In the genomic region with DNA sequence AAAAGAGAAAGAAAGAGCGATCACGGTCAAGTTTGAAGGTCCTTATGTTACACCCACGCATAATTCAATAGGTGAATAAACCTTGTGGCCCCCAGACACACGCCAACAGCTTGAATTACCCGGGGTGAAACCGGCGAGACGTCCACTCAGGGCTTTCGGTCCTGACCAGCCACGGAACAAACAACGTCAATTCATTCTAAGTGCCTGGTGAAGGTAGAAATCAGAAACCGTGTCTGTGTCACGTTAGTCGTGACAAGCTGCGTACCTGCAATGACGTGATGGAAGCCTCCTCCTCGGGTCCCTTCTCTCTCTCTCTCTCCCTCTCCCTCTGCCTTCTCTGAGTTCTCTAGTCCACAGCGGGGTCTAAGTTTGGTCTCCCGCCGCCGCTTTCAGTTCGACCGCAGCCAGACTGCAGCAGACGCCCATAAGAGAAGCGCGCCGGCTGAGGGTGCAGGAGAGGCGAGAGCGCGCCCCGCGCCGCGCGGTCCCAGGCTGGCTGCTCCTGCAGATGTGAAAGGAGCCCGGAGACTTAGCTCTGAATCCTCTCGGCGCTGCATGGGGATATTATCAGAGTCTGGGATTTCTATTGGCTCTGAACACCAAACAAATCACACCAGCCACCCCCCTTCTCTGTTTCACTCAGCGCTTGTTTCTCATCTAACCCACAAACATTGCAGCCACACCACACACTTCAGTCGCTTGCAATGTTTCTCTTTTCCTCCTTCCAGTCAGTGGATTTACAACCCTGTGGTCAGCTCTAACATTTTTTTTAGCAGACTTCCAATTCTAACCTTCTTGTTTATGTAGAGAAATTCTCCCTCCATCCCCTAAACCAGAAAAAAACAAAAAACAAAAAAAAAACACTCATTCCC, we compare ENCODE assay signal across 8 cellular contexts. TPM values are rescaled to one million over a fixed set of nuclear protein-coding genes. Genes with fewer than 3 reads are reported as not detected.
DNase-seq lines count a peak whose midpoint lies in the region; ATAC-seq and TF ChIP-seq lines count a peak whose summit lies in the region.

TSS of gene GREM2 (minus strand) at position 537 of the 872 bp plus-strand sequence. CDS start 118,680 bp downstream, outside the sequence.

- H3K36me3 Mint-ChIP-seq in HFFc6 (ENCODE audit: low read depth): no peaks in the 10 kb centered on the region
- no peaks in the 10 kb centered on the region for H3K36me3 Mint-ChIP-seq in activated CD8-positive, alpha-beta T cell treated with anti-CD3 and anti-CD28 coated beads, Interleukin-2, amount 10 ng/mL, durations not matched to agents 7 days and 5 days (ENCODE audit: low read depth)
- no peaks in the 10 kb centered on the region for H3K36me3 Mint-ChIP-seq in endothelial cell (ENCODE audit: low read depth, unreplicated experiment)
- H3K36me3 Mint-ChIP-seq in stimulated activated naive CD8-positive, alpha-beta T cell treated with anti-CD3 and anti-CD28 coated beads, Interleukin-15, Interleukin-2, amounts not matched to agents 100 ng/mL and 50 ng/mL, for 24 hours (ENCODE audit: low read depth): no peaks in the 10 kb centered on the region

- peak; percentile 85 for ATAC-seq in activated CD8-positive, alpha-beta T cell treated with anti-CD3 and anti-CD28 coated beads, Interleukin-2, amount 10 ng/mL, durations not matched to agents 7 days and 5 days

- peaks cover 56% of the 10 kb centered on the region for H3K4me1 Mint-ChIP-seq in HFFc6 (ENCODE audit: low read depth)
- H3K4me1 Mint-ChIP-seq in activated CD8-positive, alpha-beta T cell treated with anti-CD3 and anti-CD28 coated beads, Interleukin-2, amount 10 ng/mL, durations not matched to agents 7 days and 5 days (ENCODE audit: low read depth): peaks cover 30% of the 10 kb centered on the region
- H3K4me1 Mint-ChIP-seq in endothelial cell (ENCODE audit: unreplicated experiment): peaks cover 16% of the 10 kb centered on the region
- peaks cover 25% of the 10 kb centered on the region for H3K4me1 Mint-ChIP-seq in stimulated activated naive CD8-positive, alpha-beta T cell treated with anti-CD3 and anti-CD28 coated beads, Interleukin-15, Interleukin-2, amounts not matched to agents 100 ng/mL and 50 ng/mL, for 24 hours (ENCODE audit: low read depth)

- TF ChIP-seq CTCF in GM13976 (IDR thresholded peaks at IDR 0.05; ENCODE audit: borderline replicate concordance, control extremely low read depth, extremely low read depth, insufficient read depth, missing control alignments): no peak
- TF ChIP-seq CTCF in HFFc6 (IDR thresholded peaks at IDR 0.05): no peak
- no peak for TF ChIP-seq CTCF in endothelial cell (IDR thresholded peaks at IDR 0.05; ENCODE audit: unreplicated experiment)

- DNase-seq in GM13976 (ENCODE audit: low spot score) (peak; percentile 55), HFFc6 (peak; percentile 90), NCI-H1048 (lab: John Stamatoyannopoulos, UW) (peak; percentile 45), endothelial cell (ENCODE audit: low spot score) (peak; percentile 53), mucosa of gallbladder (ENCODE audit: low spot score) (peak; percentile 18), CD1c-positive myeloid dendritic cell (ENCODE audit: extremely low spot score) (no peak)
- DNase-seq in activated CD8-positive, alpha-beta T cell treated with anti-CD3 and anti-CD28 coated beads, Interleukin-2, amount 10 ng/mL, durations not matched to agents 7 days and 5 days: peak; percentile 49

- H3K27ac Mint-ChIP-seq in HFFc6 (peak within 1 kb of the TSS; percentile 62), endothelial cell (ENCODE audit: unreplicated experiment) (no peak within 1 kb of the TSS)
- no peak within 1 kb of the TSS for H3K27ac Mint-ChIP-seq in activated CD8-positive, alpha-beta T cell treated with anti-CD3 and anti-CD28 coated beads, Interleukin-2, amount 10 ng/mL, durations not matched to agents 7 days and 5 days
- H3K27ac Mint-ChIP-seq in stimulated activated naive CD8-positive, alpha-beta T cell treated with anti-CD3 and anti-CD28 coated beads, Interleukin-15, Interleukin-2, amounts not matched to agents 100 ng/mL and 50 ng/mL, for 24 hours: no peak within 1 kb of the TSS

- CTCF ChIA-PET in activated CD8-positive, alpha-beta T cell treated with anti-CD3 and anti-CD28 coated beads, Interleukin-2, amount 10 ng/mL, durations not matched to agents 7 days and 5 days (lab: Charles Lee): no interaction called here

- H3K27me3 Mint-ChIP-seq in HFFc6 (ENCODE audit: insufficient read depth) (no peaks in the 10 kb centered on the region; the same call in 1 of the 2 replicates), endothelial cell (ENCODE audit: unreplicated experiment) (peaks cover 7% of the 10 kb centered on the region)
- peaks cover 36% of the 10 kb centered on the region for H3K27me3 Mint-ChIP-seq in activated CD8-positive, alpha-beta T cell treated with anti-CD3 and anti-CD28 coated beads, Interleukin-2, amount 10 ng/mL, durations not matched to agents 7 days and 5 days (ENCODE audit: low read depth)
- peaks cover 61% of the 10 kb centered on the region for H3K27me3 Mint-ChIP-seq in stimulated activated naive CD8-positive, alpha-beta T cell treated with anti-CD3 and anti-CD28 coated beads, Interleukin-15, Interleukin-2, amounts not matched to agents 100 ng/mL and 50 ng/mL, for 24 hours

- H3K4me3 Mint-ChIP-seq in HFFc6: peak within 1 kb of the TSS; percentile 95
- H3K4me3 Mint-ChIP-seq in activated CD8-positive, alpha-beta T cell treated with anti-CD3 and anti-CD28 coated beads, Interleukin-2, amount 10 ng/mL, durations not matched to agents 7 days and 5 days: peak within 1 kb of the TSS; percentile 82
- H3K4me3 Mint-ChIP-seq in endothelial cell (ENCODE audit: unreplicated experiment): peak within 1 kb of the TSS; percentile 87
- peak within 1 kb of the TSS; percentile 82 for H3K4me3 Mint-ChIP-seq in stimulated activated naive CD8-positive, alpha-beta T cell treated with anti-CD3 and anti-CD28 coated beads, Interleukin-15, Interleukin-2, amounts not matched to agents 100 ng/mL and 50 ng/mL, for 24 hours

- H3K9me3 Mint-ChIP-seq in HFFc6 (no peaks in the 10 kb centered on the region), endothelial cell (ENCODE audit: unreplicated experiment) (no peaks in the 10 kb centered on the region)
- no peaks in the 10 kb centered on the region for H3K9me3 Mint-ChIP-seq in activated CD8-positive, alpha-beta T cell treated with anti-CD3 and anti-CD28 coated beads, Interleukin-2, amount 10 ng/mL, durations not matched to agents 7 days and 5 days (ENCODE audit: insufficient read depth)
- no peaks in the 10 kb centered on the region for H3K9me3 Mint-ChIP-seq in stimulated activated naive CD8-positive, alpha-beta T cell treated with anti-CD3 and anti-CD28 coated beads, Interleukin-15, Interleukin-2, amounts not matched to agents 100 ng/mL and 50 ng/mL, for 24 hours

- in situ Hi-C loops in GM13976 (cut with MboI; ENCODE audit: low sequenced_read_pairs, unreplicated experiment): no loop called here

- POLR2A ChIA-PET in activated CD8-positive, alpha-beta T cell treated with anti-CD3 and anti-CD28 coated beads, Interleukin-2, amount 10 ng/mL, durations not matched to agents 7 days and 5 days (lab: Charles Lee): interaction anchor here (0.5 kb wide), 1 partner anchor 622 kb away, joined by 3 read pairs; no protein-coding TSS in a partner anchor

RNA-seq across cellular contexts. Expression of gene GREM2, which starts in this region (rescaled TPM):
- total RNA-seq in HFFc6 (2021; fragmentation: NEBNext Ultra II Directional; extraction: Animal tissue kit (Norgen Biotek cat#: 25700)): 10 to 100 TPM in 4 of 6 experiments, 1 to 10 TPM in 2; 4.9 to 15.3 (median 14.3) TPM
- not detected for total RNA-seq in activated CD8-positive, alpha-beta T cell treated with anti-CD3 and anti-CD28 coated beads, Interleukin-2, amount 10 ng/mL, durations not matched to agents 7 days and 5 days
- 0.23 TPM for total RNA-seq in endothelial cell (ENCODE audit: unreplicated experiment)
- total RNA-seq in mucosa of gallbladder: 52.2 TPM

Comparison
In these comparisons a context has a peak if more than half of its experiments do, and no peak if none do; other contexts are left out.
1. Peak in DNase-seq and ATAC-seq in activated CD8-positive, alpha-beta T cell treated with anti-CD3 and anti-CD28 coated beads, Interleukin-2, amount 10 ng/mL, durations not matched to agents 7 days and 5 days; RNA of the gene not detected or under 1 TPM.
2. Peak in DNase-seq in endothelial cell; RNA of the gene not detected or under 1 TPM.